Comparison of ENCODE assay signal across 11 cellular contexts in the genomic region with DNA sequence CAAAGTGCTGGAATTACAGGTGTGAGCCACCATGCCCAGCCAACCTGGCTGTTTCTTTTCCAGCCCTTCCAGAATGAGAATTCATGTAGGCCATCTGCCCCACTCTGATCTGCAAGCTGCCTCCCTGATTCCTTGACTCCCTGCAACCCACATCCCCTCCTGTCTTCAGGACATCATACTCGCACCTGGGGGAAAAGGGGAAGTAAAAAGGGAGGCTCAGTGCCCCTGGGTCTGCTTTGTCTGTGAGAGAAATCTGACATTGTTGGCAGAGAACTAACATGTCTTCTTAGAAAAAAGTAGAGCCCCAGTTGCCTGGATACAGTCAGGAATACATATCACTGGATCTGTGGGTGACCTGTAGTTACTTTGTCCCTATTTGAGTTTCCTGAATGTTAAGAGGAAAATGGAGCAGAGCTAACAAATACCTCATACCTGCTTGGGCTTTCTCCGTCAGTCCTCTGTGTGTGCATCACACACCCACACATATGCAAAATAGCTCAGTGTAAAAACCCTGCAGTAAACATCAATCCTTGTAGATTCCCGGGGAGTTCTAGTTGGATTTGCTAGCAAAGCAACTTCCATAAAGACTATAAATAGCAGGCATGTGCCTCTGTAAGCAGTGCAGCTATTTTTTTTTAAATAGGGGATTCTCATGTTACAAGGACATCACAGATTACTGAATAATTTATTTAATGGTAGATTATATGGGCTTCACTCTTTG.
DNase-seq lines count a peak whose midpoint lies in the region; ATAC-seq and TF ChIP-seq lines count a peak whose summit lies in the region.
"Had no signal": no experiment of that assay in that cellular context is flagged by ENCODE, and none has a peak within 500 bp of the region (broad histone marks: within the 10 kb centered on the region; RNA-seq: fewer than 3 reads in every experiment).

No MANE protein-coding gene starts in this region.

- H3K27ac ChIP-seq in mammary epithelial cell (ENCODE audit: insufficient read depth, low read depth, low read length), result no peak overlapping the region
- H3K27ac ChIP-seq: PC-9 had no signal

- H3K4me1 ChIP-seq in mammary epithelial cell (ENCODE audit: insufficient read depth, low read length), result no peaks in the 10 kb centered on the region

- H3K4me1 Mint-ChIP-seq in MCF 10A (ENCODE audit: insufficient read depth, unreplicated experiment), result no peaks in the 10 kb centered on the region
- H3K4me1 Mint-ChIP-seq in IgD-negative memory B cell, result peaks cover 64 to 70% (median 68%) of the 10 kb centered on the region in 3 donors
- peaks cover 79% of the 10 kb centered on the region for H3K4me1 Mint-ChIP-seq in stimulated activated memory B cell treated with anti-CD40 and anti-IgM and Interleukin-4, amounts not matched to agents 10 μg/mL and 1 μg/mL and 100 μg/mL, for 72 hours

- in situ Hi-C loops in mammary epithelial cell (cut with MboI; ENCODE audit: low sequenced_read_pairs in 2 of 2), result no loop called here

- no peaks in the 10 kb centered on the region for H3K9me3 ChIP-seq in mammary epithelial cell (replicated peaks; ENCODE audit: insufficient read depth, low read length)

- TF ChIP-seq CTCF in mammary epithelial cell (conservative IDR thresholded peaks at IDR 0.05 in 1 of 2, IDR thresholded peaks at IDR 0.05 in 1 of 2; ENCODE audit: extremely low read depth in 1 of 2, insufficient read depth in 1 of 2, low read depth in 1 of 2, low read length in 2 of 2) (no peak), MCF 10A (IDR thresholded peaks at IDR 0.05; ENCODE audit: unreplicated experiment) (no peak)

- H3K79me2 ChIP-seq in mammary epithelial cell (ENCODE audit: insufficient read depth, low read length), result no peaks in the 10 kb centered on the region

- intact Hi-C loops in mammary epithelial cell (cut with micrococcal nuclease) (no loop called here), MCF 10A (cut with micrococcal nuclease) (no loop called here)

- H3K4me2 ChIP-seq in mammary epithelial cell (ENCODE audit: insufficient read depth, low read depth, low read length), result no peak overlapping the region
- H3K4me2 ChIP-seq: PC-9 had no signal

- BruUV-seq in mammary epithelial cell (replicated peaks; lab: Mats Ljungman, UMichigan) (no TSS peak), MCF 10A (replicated peaks; lab: Mats Ljungman, UMichigan) (no TSS peak)

- POLR2A ChIA-PET in MCF 10A (lab: Yijun Ruan, JAX), result interaction anchor here (0.8 to 1.0 kb wide), 2 partner anchors 11 to 141 kb away, joined by 3 read pairs; no protein-coding TSS in a partner anchor

- no peaks in the 10 kb centered on the region for H4K20me1 ChIP-seq in mammary epithelial cell (ENCODE audit: insufficient read depth, low read length)

- H3K36me3 ChIP-seq in mammary epithelial cell (ENCODE audit: insufficient read depth, low read length), result no peaks in the 10 kb centered on the region

- dilution Hi-C loops in mammary epithelial cell (cut with HindIII; ENCODE audit: low sequenced_read_pairs), result no loop called here

- no peak overlapping the region for H3K9ac ChIP-seq in mammary epithelial cell (ENCODE audit: insufficient read depth, low read length)

- H3K4me3 ChIP-seq in mammary epithelial cell (replicated peaks in 1 of 3; ENCODE audit: insufficient read depth in 1 of 3, low read depth in 2 of 3, low read length in 3 of 3), result no peak overlapping the region
- H3K4me3 ChIP-seq: PC-9 had no signal

- H2AFZ ChIP-seq in mammary epithelial cell (ENCODE audit: low read depth, low read length), result peak overlapping the region; percentile 0
- H2AFZ ChIP-seq: PC-9 had no signal

- no peaks in the 10 kb centered on the region for H3K27me3 ChIP-seq in mammary epithelial cell (ENCODE audit: insufficient read depth, low read length)

- no peaks in the 10 kb centered on the region for H3K9me3 Mint-ChIP-seq in MCF 10A (ENCODE audit: unreplicated experiment)
- H3K9me3 Mint-ChIP-seq in IgD-negative memory B cell, result no peaks in the 10 kb centered on the region
- H3K9me3 Mint-ChIP-seq in stimulated activated memory B cell treated with anti-CD40 and anti-IgM and Interleukin-4, amounts not matched to agents 10 μg/mL and 1 μg/mL and 100 μg/mL, for 72 hours, result no peaks in the 10 kb centered on the region

- whole genome bisulfite sequencing in mammary epithelial cell (ENCODE audit: low coverage, missing lambda C conversion rate), result 30% methylated on average over 3 of the region's 3 CpGs

- DNase-seq in mammary epithelial cell, result no peak
- no peak for DNase-seq in MCF 10A (ENCODE audit: unreplicated experiment)
- DNase-seq in fibroblast of peridontal ligament (ENCODE audit: extremely low read depth), result peak; percentile 33
- DNase-seq in islet precursor cell, result no peak
- DNase-seq in SK-N-DZ (ENCODE audit: low spot score), result no peak
- no peak for DNase-seq in activated T-cell treated with anti-CD3 and anti-CD28 coated beads, Interleukin-2, amount 50 U/mL, for 1 hour
- DNase-seq: cerebellar nuclear complex; PC-9; stimulated activated CD4-positive, alpha-beta T cell treated with anti-CD3 and anti-CD28 coated beads, Interleukin-1b, Interleukin-23, amount 100 ng/mL, for 48 hours had no signal

- H3K4me3 Mint-ChIP-seq in MCF 10A (ENCODE audit: unreplicated experiment), result no peak overlapping the region
- H3K4me3 Mint-ChIP-seq in IgD-negative memory B cell, result peak overlapping the region; percentile 39 to 81 (median 71)
- H3K4me3 Mint-ChIP-seq in stimulated activated memory B cell treated with anti-CD40 and anti-IgM and Interleukin-4, amounts not matched to agents 10 μg/mL and 1 μg/mL and 100 μg/mL, for 72 hours, result peak overlapping the region; percentile 61

- H3K27me3 Mint-ChIP-seq in MCF 10A (ENCODE audit: insufficient read depth, unreplicated experiment) (no peaks in the 10 kb centered on the region), IgD-negative memory B cell (no peaks in the 10 kb centered on the region)
- no peaks in the 10 kb centered on the region for H3K27me3 Mint-ChIP-seq in stimulated activated memory B cell treated with anti-CD40 and anti-IgM and Interleukin-4, amounts not matched to agents 10 μg/mL and 1 μg/mL and 100 μg/mL, for 72 hours

- H3K36me3 Mint-ChIP-seq in MCF 10A (ENCODE audit: insufficient read depth, unreplicated experiment), result no peaks in the 10 kb centered on the region
- peaks cover 3% of the 10 kb centered on the region for H3K36me3 Mint-ChIP-seq in IgD-negative memory B cell
- peaks cover 29% of the 10 kb centered on the region for H3K36me3 Mint-ChIP-seq in stimulated activated memory B cell treated with anti-CD40 and anti-IgM and Interleukin-4, amounts not matched to agents 10 μg/mL and 1 μg/mL and 100 μg/mL, for 72 hours

- ATAC-seq in stimulated activated memory B cell treated with anti-CD40 and anti-IgM and Interleukin-4, amounts not matched to agents 10 μg/mL and 1 μg/mL and 100 μg/mL, for 72 hours, result peak; percentile 61

- CTCF ChIA-PET in mammary epithelial cell (lab: Charles Lee; ENCODE audit: low non-redundant PET), result no interaction called here
- CTCF ChIA-PET in MCF 10A (lab: Yijun Ruan, JAX), result interaction anchor here (0.6 to 1.6 kb wide), 6 partner anchors 10 to 1290 kb away, joined by 3 to 7 read pairs (median 4); no protein-coding TSS in a partner anchor

- H3K27ac Mint-ChIP-seq in MCF 10A (ENCODE audit: low read depth, unreplicated experiment) (no peak overlapping the region), IgD-negative memory B cell (peak overlapping the region; percentile 95 to 98 (median 96))
- H3K27ac Mint-ChIP-seq in stimulated activated memory B cell treated with anti-CD40 and anti-IgM and Interleukin-4, amounts not matched to agents 10 μg/mL and 1 μg/mL and 100 μg/mL, for 72 hours, result peak overlapping the region; percentile 96
